ENCODE assay signal across 30 cellular contexts in the genomic region with DNA sequence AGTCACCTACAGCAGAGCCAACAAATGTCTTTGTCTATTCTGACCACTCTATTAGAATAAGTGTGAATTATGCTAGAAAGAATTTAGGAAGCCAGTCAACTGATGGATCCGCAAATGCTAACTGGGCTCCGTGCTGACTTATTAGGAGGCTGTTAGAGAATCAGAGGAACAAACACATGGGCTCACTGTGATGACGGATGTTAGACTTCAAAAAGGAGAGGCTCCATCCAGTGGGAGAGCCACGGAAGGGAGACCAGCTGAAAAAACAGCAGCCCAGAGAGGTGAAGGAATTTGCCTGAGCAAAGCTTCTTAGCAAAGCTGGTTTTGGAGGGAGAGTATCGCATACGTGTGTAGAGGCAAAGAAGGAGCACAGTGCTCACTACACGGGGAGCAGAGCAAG.
"Had no signal": no experiment of that assay in that cellular context is flagged by ENCODE, and none has a peak within 500 bp of the region (broad histone marks: within the 10 kb centered on the region; RNA-seq: fewer than 3 reads in every experiment).

No MANE protein-coding gene starts in this region.

- DNase-seq: activated CD4-positive, alpha-beta T cell treated with anti-CD3 and anti-CD28 coated beads, Interleukin-2, amount 50 U/mL, for 4 hours; activated CD8-positive, alpha-beta memory T cell treated with anti-CD3 and anti-CD28 coated beads, Interleukin-2, amount 50 U/mL, for 48 hours; activated gamma-delta T cell; activated naive CD4-positive, alpha-beta T cell treated with anti-CD3 and anti-CD28 coated beads, Interleukin-2, amount 10 ng/mL, durations not matched to agents 7 days and 5 days; activated naive CD8-positive, alpha-beta T cell treated with anti-CD3 and anti-CD28 coated beads, Interleukin-2, amount 10 ng/mL, durations not matched to agents 7 days and 5 days; activated T-cell treated with anti-CD3 and anti-CD28 coated beads, Interleukin-2, amount 50 U/mL, for 24 hours; brain microvascular endothelial cell; effector CD4-positive, alpha-beta T cell; gastrocnemius medialis; glutamatergic neuron; left cardiac atrium; left ventricle myocardium superior; nephron progenitor cell; pancreas; retina; small intestine; stimulated activated CD4-positive, alpha-beta T cell treated with anti-CD3 and anti-CD28 coated beads, Interleukin-1b, Interleukin-23, amount 100 ng/mL, for 48 hours; stimulated activated CD4-positive, alpha-beta T cell treated with anti-CD3 and anti-CD28 coated beads, Interleukin-4, amount 100 ng/mL, for 4 hours; stimulated activated CD8-positive, alpha-beta memory T cell treated with anti-CD3 and anti-CD28 coated beads, Interleukin-4, amount 100 ng/mL, for 48 hours; stimulated activated naive CD8-positive, alpha-beta T cell treated with anti-CD3 and anti-CD28 coated beads, Interleukin-15, amount 100 ng/mL, for 72 hours; substantia nigra; T-helper 17 cell; upper lobe of right lung had no signal

- H3K27me3 ChIP-seq: ascending aorta, brain microvascular endothelial cell, gastrocnemius medialis, pancreas, upper lobe of right lung had no signal

- ATAC-seq: gastrocnemius medialis; left cardiac atrium; left ventricle myocardium superior; pancreas; sciatic nerve; stimulated activated memory B cell treated with anti-CD40 and anti-IgM and Interleukin-4, amounts not matched to agents 10 μg/mL and 1 μg/mL and 100 μg/mL, for 72 hours; stimulated activated naive CD8-positive, alpha-beta T cell treated with anti-CD3 and anti-CD28 coated beads, Interleukin-15, amount 100 ng/mL, for 72 hours; T-helper 17 cell; upper lobe of right lung; WTC11 had no signal

- H3K9me3 ChIP-seq: ascending aorta, gastrocnemius medialis, neutrophil, pancreas, prostate gland, upper lobe of right lung had no signal

- H3K4me3 ChIP-seq: ascending aorta, gastrocnemius medialis, pancreas, prostate gland, upper lobe of right lung had no signal

- H3K27ac ChIP-seq: brain microvascular endothelial cell, epithelial cell of prostate, gastrocnemius medialis, neutrophil, pancreas, prostate gland, upper lobe of right lung had no signal

- H3K36me3 ChIP-seq: ascending aorta, brain microvascular endothelial cell, gastrocnemius medialis, neutrophil, pancreas, prostate gland, upper lobe of right lung had no signal

- H3K4me1 ChIP-seq: prostate gland had no signal
